In the genomic region with DNA sequence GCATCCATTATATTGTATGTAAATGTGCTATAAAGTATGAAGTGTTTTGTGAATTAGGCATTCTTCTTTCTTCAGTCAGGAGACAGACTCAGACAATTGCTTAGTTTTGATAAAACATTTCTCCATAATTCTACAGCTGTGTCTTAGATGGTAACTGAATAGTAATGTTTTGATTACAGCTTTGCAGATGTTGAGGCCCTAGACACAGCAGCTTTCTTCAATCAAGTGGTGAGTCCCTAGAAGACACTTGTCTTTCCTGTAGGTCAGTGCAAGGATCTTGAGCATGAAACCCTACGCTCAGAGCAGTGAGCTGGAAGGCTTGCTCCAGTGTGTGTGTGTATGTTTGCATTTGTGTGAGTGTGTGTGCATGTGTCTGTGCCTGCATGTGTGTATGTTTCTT, we compare ENCODE assay signal across 34 cellular contexts. TPM values are rescaled to one million over a fixed set of nuclear protein-coding genes. Genes with fewer than 3 reads are reported as not detected.
"Had no signal": no experiment of that assay in that cellular context is flagged by ENCODE, and none has a peak within 500 bp of the region (broad histone marks: within the 10 kb centered on the region; RNA-seq: fewer than 3 reads in every experiment).

No MANE protein-coding gene starts in this region.

- H3K4me3 ChIP-seq: adrenal gland, body of pancreas, cardiac muscle cell, coronary artery, dorsolateral prefrontal cortex, hepatocyte, lower lobe of right lung, pancreas, psoas muscle, testis, transverse colon had no signal

- DNase-seq: activated CD4-positive, alpha-beta T cell treated with anti-CD3 and anti-CD28 coated beads for 48 hours; activated CD4-positive, alpha-beta T cell treated with anti-CD3 and anti-CD28 coated beads, Interleukin-2, amount 50 U/mL, for 48 hours; activated CD8-positive, alpha-beta memory T cell treated with anti-CD3 and anti-CD28 coated beads, Interleukin-2, amount 50 U/mL, for 4 hours; activated effector memory CD4-positive, alpha-beta T cell treated with anti-CD3 and anti-CD28 coated beads, Interleukin-2, amount 50 U/mL, for 16 hours; activated naive CD4-positive, alpha-beta T cell treated with anti-CD3 and anti-CD28 coated beads for 36 hours; activated naive CD8-positive, alpha-beta T cell treated with anti-CD3 and anti-CD28 coated beads for 36 hours; activated T-cell treated with anti-CD3 and anti-CD28 coated beads, Interleukin-2, amount 50 U/mL, for 1 hour; adrenal gland; aorta; body of pancreas; dorsolateral prefrontal cortex; effector memory CD4-positive, alpha-beta T cell; foreskin melanocyte; left cardiac atrium; lower lobe of right lung; mesendoderm; nephron progenitor cell; pancreas; psoas muscle; stimulated activated CD4-positive, alpha-beta T cell treated with anti-CD3 and anti-CD28 coated beads, Interleukin-2, amount 100 ng/mL, for 48 hours; stimulated activated naive CD4-positive, alpha-beta T cell treated with Interleukin-2 at 50 U/mL for 16 hours; T-helper 17 cell; T1000; testis; transverse colon; WERI-Rb-1 had no signal

- H3K36me3 ChIP-seq: adrenal gland, cardiac muscle cell, lower lobe of right lung, neutrophil, pancreas, transverse colon, WERI-Rb-1 had no signal

- H3K27ac ChIP-seq: adrenal gland, body of pancreas, cardiac muscle cell, coronary artery, dorsolateral prefrontal cortex, hepatocyte, neutrophil, pancreas, psoas muscle, testis, WERI-Rb-1 had no signal

- H3K27me3 ChIP-seq: adrenal gland, body of pancreas, cardiac muscle cell, dorsolateral prefrontal cortex, hepatocyte, neutrophil, pancreas, testis, transverse colon had no signal

- H3K4me1 ChIP-seq: adrenal gland, body of pancreas, testis had no signal

- ATAC-seq: activated CD4-positive, CD25-positive, alpha-beta regulatory T cell treated with anti-CD3 and anti-CD28 coated beads, Interleukin-2, amount 50 U/mL, for 24 hours; body of pancreas; pancreas; psoas muscle; SK-N-SH treated with all-trans-retinoic acid at 6 μM for 48 hours; T-helper 17 cell had no signal

- H3K9me3 ChIP-seq: adrenal gland, body of pancreas, lower lobe of right lung, neutrophil, pancreas, psoas muscle, testis, transverse colon had no signal

RNA-seq across cellular contexts. Expression of a gene that starts 46.8 kb away (rescaled TPM):
- total RNA-seq: activated CD8-positive, alpha-beta memory T cell treated with anti-CD3 and anti-CD28 coated beads for 36 hours; activated naive CD4-positive, alpha-beta T cell treated with anti-CD3 and anti-CD28 coated beads for 36 hours; cardiac muscle cell; epithelial cell of proximal tubule had no signal
